Comparison of ENCODE assay signal across 11 cellular contexts in the genomic region with DNA sequence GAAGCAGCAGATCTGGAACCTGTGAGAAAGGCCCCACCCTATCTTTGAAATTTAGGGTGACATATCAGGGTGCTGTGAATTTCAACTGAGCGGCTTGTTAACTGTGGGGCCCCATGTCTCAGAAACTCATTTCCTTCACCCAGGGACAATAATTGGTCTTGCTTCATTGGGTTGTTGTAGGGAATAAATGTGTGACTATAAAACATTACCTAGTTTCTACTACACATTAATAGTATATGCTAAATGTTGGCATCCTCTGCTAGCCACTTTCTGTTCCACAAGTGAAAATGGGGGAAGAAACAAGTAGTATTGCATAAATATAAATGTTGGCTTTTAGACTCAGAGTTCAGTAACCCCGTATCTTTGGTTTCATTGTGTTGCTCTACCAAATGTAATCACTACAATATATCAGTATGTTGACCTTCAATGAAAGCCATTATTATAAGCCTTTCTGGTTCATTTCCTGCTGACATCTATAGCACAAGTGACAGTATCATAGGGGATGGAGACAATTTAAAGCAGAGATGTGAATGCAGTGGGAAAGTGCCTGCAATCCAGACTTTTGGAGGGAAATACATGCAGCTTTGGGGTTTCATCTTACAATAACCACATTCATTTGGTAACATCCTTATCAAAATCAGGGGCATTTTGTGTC.
A peak's percentile ranks its signal among the peaks of the same experiment; 100 is the strongest.
DNase-seq lines count a peak whose midpoint lies in the region; ATAC-seq, FAIRE-seq and TF ChIP-seq lines count a peak whose summit lies in the region.
"Had no signal": no experiment of that assay in that cellular context is flagged by ENCODE, and none has a peak within 500 bp of the region (broad histone marks: within the 10 kb centered on the region; RNA-seq: fewer than 3 reads in every experiment).

No MANE protein-coding gene starts in this region.

- no peak for TF ChIP-seq RAD21 in HepG2 (CRISPR knock-in tag; IDR thresholded peaks at IDR 0.05)

- H3K4me3 Mint-ChIP-seq in activated naive CD4-positive, alpha-beta T cell treated with anti-CD3 and anti-CD28 coated beads, Interleukin-2, amount 10 ng/mL, durations not matched to agents 7 days and 5 days = no peak overlapping the region
- H3K4me3 Mint-ChIP-seq: central memory CD8-positive, alpha-beta T cell had no signal

- no peaks in the 10 kb centered on the region for H3K36me3 Mint-ChIP-seq in activated naive CD4-positive, alpha-beta T cell treated with anti-CD3 and anti-CD28 coated beads, Interleukin-2, amount 10 ng/mL, durations not matched to agents 7 days and 5 days

- no peaks in the 10 kb centered on the region for H3K9me2 ChIP-seq in OCI-LY7 (ENCODE audit: insufficient read depth, low read length)

- H2AFZ ChIP-seq in OCI-LY7 (ENCODE audit: low read length) = no peak overlapping the region
- H2AFZ ChIP-seq in HepG2 (ENCODE audit: low read length) = no peak overlapping the region

- peak; percentile 68 for ATAC-seq in GM18502 (IDR thresholded peaks at IDR 0.05; ENCODE audit: poor library complexity, unreplicated experiment)
- peak; percentile 47 for ATAC-seq in GM21528 (IDR thresholded peaks at IDR 0.05; ENCODE audit: low FRiP score, unreplicated experiment)
- peak; percentile 57 for ATAC-seq in HG03175 (IDR thresholded peaks at IDR 0.05; ENCODE audit: unreplicated experiment)
- no peak for ATAC-seq in HepG2

- H3K9ac ChIP-seq in HepG2 (ENCODE audit: insufficient read depth, low read depth, low read length) = no peak overlapping the region

- CTCF ChIA-PET in OCI-LY7 (lab: Charles Lee; ENCODE audit: unreplicated experiment) (no interaction called here), HepG2 (lab: Yijun Ruan, JAX; ENCODE audit: low intra/inter-chr PET ratio, low total read pairs) (no interaction called here)
- CTCF ChIA-PET in activated naive CD4-positive, alpha-beta T cell treated with anti-CD3 and anti-CD28 coated beads, Interleukin-2, amount 10 ng/mL, durations not matched to agents 7 days and 5 days (lab: Charles Lee) = no interaction called here

- POLR2A ChIA-PET in OCI-LY7 (lab: Charles Lee) = no interaction called here
- POLR2A ChIA-PET in HepG2 (lab: Yijun Ruan, JAX) = no interaction called here

- no peak for FAIRE-seq in HepG2 (lab: Jason Lieb, UNC)

- no peaks in the 10 kb centered on the region for H3K27me3 ChIP-seq in HepG2 (ENCODE audit: control insufficient read depth in 1 of 2, insufficient read depth in 2 of 2, low read length in 2 of 2)

- no peaks in the 10 kb centered on the region for H4K20me1 ChIP-seq in OCI-LY7 (ENCODE audit: insufficient read depth, low read length)
- H4K20me1 ChIP-seq in HepG2 (ENCODE audit: insufficient read depth, low read length) = no peaks in the 10 kb centered on the region

- DNase-seq in epithelial cell of prostate (ENCODE audit: low read depth, low spot score) (no peak), NCI-H1417 treated with DMSO at 0.1 percent for 48 hours (lab: John Stamatoyannopoulos, UW) (no peak), OCI-LY7 (ENCODE audit: low spot score) (no peak), HepG2 (ENCODE audit: low spot score) (no peak)
- DNase-seq in activated naive CD4-positive, alpha-beta T cell treated with anti-CD3 and anti-CD28 coated beads, Interleukin-2, amount 10 ng/mL, durations not matched to agents 7 days and 5 days = no peak
- DNase-seq: posterior cingulate gyrus, Right ventricle myocardium superior had no signal

- H3K4me1 ChIP-seq in OCI-LY7 (ENCODE audit: insufficient read depth, low read length, poor library complexity, severe bottlenecking) = no peaks in the 10 kb centered on the region
- no peaks in the 10 kb centered on the region for H3K4me1 ChIP-seq in HepG2 (ENCODE audit: insufficient read depth, low read length)

- intact Hi-C loops in OCI-LY7 (cut with micrococcal nuclease; ENCODE audit: unreplicated experiment) = no loop called here
- intact Hi-C loops in HepG2 (cut with micrococcal nuclease; ENCODE audit: unreplicated experiment) = no loop called here

- no peak overlapping the region for H3K4me3 ChIP-seq in OCI-LY7 (ENCODE audit: low read depth, low read length, poor library complexity, severe bottlenecking)
- no peak overlapping the region for H3K4me3 ChIP-seq in HepG2 (replicated peaks in 1 of 3; ENCODE audit: insufficient read depth in 1 of 3, low read depth in 2 of 3, low read length in 3 of 3)

- BruUV-seq in OCI-LY7 (replicated peaks; lab: Mats Ljungman, UMichigan) (no TSS peak), HepG2 (replicated peaks; lab: Mats Ljungman, UMichigan) (no TSS peak)

- WGBS in HepG2 (ENCODE audit: low lambda C conversion rate) = 35% methylated on average over 2 of the region's 2 CpGs

- H3K27ac ChIP-seq in epithelial cell of prostate (peak overlapping the region; percentile 78), OCI-LY7 (ENCODE audit: low read depth, low read length, poor library complexity, severe bottlenecking) (no peak overlapping the region), HepG2 (ENCODE audit: extremely low read length, insufficient read depth, low read length) (no peak overlapping the region)

- H3K4me1 Mint-ChIP-seq in activated naive CD4-positive, alpha-beta T cell treated with anti-CD3 and anti-CD28 coated beads, Interleukin-2, amount 10 ng/mL, durations not matched to agents 7 days and 5 days = no peaks in the 10 kb centered on the region
- H3K4me1 Mint-ChIP-seq: central memory CD8-positive, alpha-beta T cell had no signal

- no peak overlapping the region for H3K27ac Mint-ChIP-seq in activated naive CD4-positive, alpha-beta T cell treated with anti-CD3 and anti-CD28 coated beads, Interleukin-2, amount 10 ng/mL, durations not matched to agents 7 days and 5 days

- in situ Hi-C loops in HepG2 (cut with HindIII; ENCODE audit: extremely low pct_ligation_motif_present, low pct_unique_long_range_greater_than_20kb) = no loop called here

- H3K9me3 ChIP-seq in OCI-LY7 (ENCODE audit: low read length) = peaks cover 4% of the 10 kb centered on the region; the same call in 1 of the 2 replicates
- H3K9me3 ChIP-seq in HepG2 (ENCODE audit: low read length) = peaks cover 81% of the 10 kb centered on the region

- H3K4me2 ChIP-seq in OCI-LY7 (ENCODE audit: low read length) (no peak overlapping the region), HepG2 (ENCODE audit: low read depth, low read length) (no peak overlapping the region)

- H3K27me3 Mint-ChIP-seq in activated naive CD4-positive, alpha-beta T cell treated with anti-CD3 and anti-CD28 coated beads, Interleukin-2, amount 10 ng/mL, durations not matched to agents 7 days and 5 days = no peaks in the 10 kb centered on the region
- H3K27me3 Mint-ChIP-seq: central memory CD8-positive, alpha-beta T cell had no signal

- TF ChIP-seq EP300 in HepG2 (IDR thresholded peaks at IDR 0.05; ENCODE audit: low read depth in 2 of 2, low read length in 2 of 2) (no peak), HepG2 (CRISPR knock-in tag; IDR thresholded peaks at IDR 0.05; ENCODE audit: borderline replicate concordance) (no peak)

- H3K79me2 ChIP-seq in OCI-LY7 (ENCODE audit: insufficient read depth, low read depth, low read length) (no peaks in the 10 kb centered on the region), HepG2 (ENCODE audit: insufficient read depth, low read length) (no peaks in the 10 kb centered on the region)

- no peak for TF ChIP-seq CTCF in OCI-LY7 (conservative IDR thresholded peaks at IDR 0.05; ENCODE audit: low read length)
- TF ChIP-seq CTCF in HepG2 (CRISPR knock-in tag; IDR thresholded peaks at IDR 0.05) = no peak

- H3K36me3 ChIP-seq in OCI-LY7 (ENCODE audit: insufficient read depth, low read length) (no peaks in the 10 kb centered on the region), HepG2 (replicated peaks in 1 of 2; ENCODE audit: control insufficient read depth in 1 of 2, insufficient read depth in 2 of 2, low read length in 2 of 2) (no peaks in the 10 kb centered on the region)

- no peak for TF ChIP-seq POLR2A in HepG2 (IDR thresholded peaks at IDR 0.05; ENCODE audit: insufficient read depth in 1 of 2, low read depth in 2 of 2, low read length in 2 of 2)

- peaks cover 9% of the 10 kb centered on the region for H3K9me3 Mint-ChIP-seq in activated naive CD4-positive, alpha-beta T cell treated with anti-CD3 and anti-CD28 coated beads, Interleukin-2, amount 10 ng/mL, durations not matched to agents 7 days and 5 days

TF ChIP-seq in HepG2, 621 proteins besides CTCF, POLR2A, EP300 and RAD21 (continues in another document):
- TF ChIP-seq PITX1 (CRISPR knock-in tag; IDR thresholded peaks at IDR 0.05) = no peak
- TF ChIP-seq HOXA3 (CRISPR knock-in tag; IDR thresholded peaks at IDR 0.05) = no peak
- TF ChIP-seq ZNF7 (CRISPR knock-in tag; IDR thresholded peaks at IDR 0.05) = no peak
- TF ChIP-seq SIN3B (IDR thresholded peaks at IDR 0.05; ENCODE audit: low read length) = no peak
- TF ChIP-seq ATRX (CRISPR knock-in tag; IDR thresholded peaks at IDR 0.05; ENCODE audit: borderline replicate concordance) = no peak
- TF ChIP-seq, protein P1, sequence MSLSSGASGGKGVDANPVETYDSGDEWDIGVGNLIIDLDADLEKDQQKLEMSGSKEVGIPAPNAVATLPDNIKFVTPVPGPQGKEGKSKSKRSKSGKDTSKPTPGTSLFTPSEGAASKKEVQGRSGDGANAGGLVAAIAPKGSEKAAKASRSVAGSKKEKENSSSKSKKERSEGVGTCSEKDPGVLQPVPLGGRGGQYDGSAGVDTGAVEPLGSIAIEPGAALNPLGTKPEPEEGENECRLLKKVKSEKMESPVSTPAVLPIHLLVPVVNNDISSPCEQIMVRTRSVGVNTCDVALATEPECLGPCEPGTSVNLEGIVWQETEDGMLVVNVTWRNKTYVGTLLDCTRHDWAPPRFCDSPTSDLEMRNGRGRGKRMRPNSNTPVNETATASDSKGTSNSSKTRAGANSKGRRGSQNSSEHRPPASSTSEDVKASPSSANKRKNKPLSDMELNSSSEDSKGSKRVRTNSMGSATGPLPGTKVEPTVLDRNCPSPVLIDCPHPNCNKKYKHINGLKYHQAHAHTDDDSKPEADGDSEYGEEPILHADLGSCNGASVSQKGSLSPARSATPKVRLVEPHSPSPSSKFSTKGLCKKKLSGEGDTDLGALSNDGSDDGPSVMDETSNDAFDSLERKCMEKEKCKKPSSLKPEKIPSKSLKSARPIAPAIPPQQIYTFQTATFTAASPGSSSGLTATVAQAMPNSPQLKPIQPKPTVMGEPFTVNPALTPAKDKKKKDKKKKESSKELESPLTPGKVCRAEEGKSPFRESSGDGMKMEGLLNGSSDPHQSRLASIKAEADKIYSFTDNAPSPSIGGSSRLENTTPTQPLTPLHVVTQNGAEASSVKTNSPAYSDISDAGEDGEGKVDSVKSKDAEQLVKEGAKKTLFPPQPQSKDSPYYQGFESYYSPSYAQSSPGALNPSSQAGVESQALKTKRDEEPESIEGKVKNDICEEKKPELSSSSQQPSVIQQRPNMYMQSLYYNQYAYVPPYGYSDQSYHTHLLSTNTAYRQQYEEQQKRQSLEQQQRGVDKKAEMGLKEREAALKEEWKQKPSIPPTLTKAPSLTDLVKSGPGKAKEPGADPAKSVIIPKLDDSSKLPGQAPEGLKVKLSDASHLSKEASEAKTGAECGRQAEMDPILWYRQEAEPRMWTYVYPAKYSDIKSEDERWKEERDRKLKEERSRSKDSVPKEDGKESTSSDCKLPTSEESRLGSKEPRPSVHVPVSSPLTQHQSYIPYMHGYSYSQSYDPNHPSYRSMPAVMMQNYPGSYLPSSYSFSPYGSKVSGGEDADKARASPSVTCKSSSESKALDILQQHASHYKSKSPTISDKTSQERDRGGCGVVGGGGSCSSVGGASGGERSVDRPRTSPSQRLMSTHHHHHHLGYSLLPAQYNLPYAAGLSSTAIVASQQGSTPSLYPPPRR (CRISPR knock-in tag; IDR thresholded peaks at IDR 0.05; ENCODE audit: borderline replicate concordance) = no peak
